8 cellular contexts compared by ENCODE assay signal in genomic region chr17:57085448-57086068, GRCh38. TPM values are rescaled to one million over a fixed set of nuclear protein-coding genes. Genes with fewer than 3 reads are reported as not detected.
DNase-seq lines count a peak whose midpoint lies in the region; ATAC-seq lines count a peak whose summit lies in the region.

No MANE protein-coding gene starts in this region.

- peak; percentile 20 for ATAC-seq in GM18519 (IDR thresholded peaks at IDR 0.05; ENCODE audit: low FRiP score, unreplicated experiment)
- ATAC-seq in HG03095 (IDR thresholded peaks at IDR 0.05; ENCODE audit: unreplicated experiment): peak; percentile 35
- peak; percentile 45 to 48 for ATAC-seq in naive B cell (ENCODE audit: low read depth in 2 of 2)

- no peaks in the 10 kb centered on the region for H3K9me3 Mint-ChIP-seq in naive B cell

- H3K4me3 ChIP-seq in esophagus (ENCODE audit: low read depth in 1 of 2, low read length in 2 of 2): peak overlapping the region; percentile 76 to 84

- peaks cover 22 to 33% (median 27%) of the 10 kb centered on the region in 3 donors for H3K4me1 Mint-ChIP-seq in naive B cell

- whole genome bisulfite sequencing in esophagus, 2 donors: 0% methylated on average over 48 to 75 of the region's 75 CpGs

- H3K27me3 Mint-ChIP-seq in naive B cell: no peaks in the 10 kb centered on the region

- no peaks in the 10 kb centered on the region for H3K36me3 ChIP-seq in esophagus (ENCODE audit: control insufficient read depth in 2 of 2, insufficient read depth in 2 of 2, low read length in 1 of 2)

- H3K4me3 Mint-ChIP-seq in naive B cell: peak overlapping the region; percentile 88 to 94 (median 92)

- peak overlapping the region; percentile 99 to 100 for H3K27ac ChIP-seq in esophagus (ENCODE audit: low read depth in 2 of 2, low read length in 1 of 2)

- peak overlapping the region in 5 of 6 donors; percentile 14 to 89 (median 67) for H3K27ac Mint-ChIP-seq in naive B cell

- H3K27me3 ChIP-seq in esophagus (ENCODE audit: control insufficient read depth in 1 of 2, insufficient read depth in 2 of 2, low read length in 2 of 2): no peaks in the 10 kb centered on the region

- no peaks in the 10 kb centered on the region for H3K9me3 ChIP-seq in esophagus (ENCODE audit: control insufficient read depth in 2 of 2, insufficient read depth in 1 of 2, low read depth in 1 of 2, low read length in 1 of 2)

- peak; percentile 44 to 52 for DNase-seq in AML-193 (lab: John Stamatoyannopoulos, UW)
- peak; percentile 55 for DNase-seq in NCI-H748 treated with DMSO at 0.1 percent for 48 hours (lab: John Stamatoyannopoulos, UW)
- DNase-seq in activated T-cell treated with anti-CD3 and anti-CD28 coated beads for 48 hours (ENCODE audit: low read depth): peak; percentile 40
- no peak for DNase-seq in naive B cell
- peak; percentile 59 for DNase-seq in stimulated activated naive CD4-positive, alpha-beta T cell treated with Interleukin-2 at 50 U/mL for 16 hours (lab: John Stamatoyannopoulos, UW)

- H3K36me3 Mint-ChIP-seq in naive B cell: no peaks in the 10 kb centered on the region

- H3K4me1 ChIP-seq in esophagus (ENCODE audit: control insufficient read depth in 2 of 2, insufficient read depth in 2 of 2, low read length in 1 of 2): peaks cover 0 to 2% of the 10 kb centered on the region in 2 donors

RNA-seq across cellular contexts. Expression of gene AKAP1, which starts 0.5 kb away (rescaled TPM):
- polyA plus RNA-seq in esophagus (10 to 100 TPM; 15.1 to 27.8 TPM), naive B cell (ENCODE audit: low read depth in 6 of 6) (10 to 100 TPM in 5 of 6 donors, 1 to 10 TPM in 1; 9.6 to 20.5 (median 11.7) TPM)
